ENCODE assay signal across 24 cellular contexts in genomic region chr7:151595702-151596340, GRCh38.
A peak's percentile ranks its signal among the peaks of the same experiment; 100 is the strongest.
DNase-seq lines count a peak whose midpoint lies in the region; ATAC-seq and TF ChIP-seq lines count a peak whose summit lies in the region.
"Had no signal": no experiment of that assay in that cellular context is flagged by ENCODE, and none has a peak within 500 bp of the region (broad histone marks: within the 10 kb centered on the region; RNA-seq: fewer than 3 reads in every experiment).

No MANE protein-coding gene starts in this region.

- H3K4me2 ChIP-seq in PC-3 (ENCODE audit: low read length) = no peak overlapping the region
- H3K4me2 ChIP-seq: neural progenitor cell had no signal

- no peaks in the 10 kb centered on the region for H3F3A ChIP-seq in PC-3 (ENCODE audit: low read length, unreplicated experiment)

- H3K36me3 ChIP-seq in PC-3 (ENCODE audit: low read depth, low read length) = peaks cover 6% of the 10 kb centered on the region; the same call in 1 of the 2 replicates
- no peaks in the 10 kb centered on the region for H3K36me3 ChIP-seq in kidney epithelial cell (ENCODE audit: control insufficient read depth, insufficient read depth, low read length)
- H3K36me3 ChIP-seq: neural progenitor cell had no signal

- no peaks in the 10 kb centered on the region for H3K9me3 Mint-ChIP-seq in naive thymus-derived CD8-positive, alpha-beta T cell
- H3K9me3 Mint-ChIP-seq: activated T-helper 1 cell treated with anti-CD3 and anti-CD28 coated beads, Interleukin-12 subunit alpha, Interleukin-12 subunit beta, Interleukin-2, Interleukin-4 antibody, amounts not matched to agents 30 ng/mL and 10 ng/mL and 1 ng/mL, durations not matched to agents 14 hours and 24 hours and 36 hours had no signal

- H3K27ac Mint-ChIP-seq in naive thymus-derived CD8-positive, alpha-beta T cell = peak overlapping the region in 1 of 10 donors; percentile 4
- H3K27ac Mint-ChIP-seq: activated T-helper 1 cell treated with anti-CD3 and anti-CD28 coated beads, Interleukin-12 subunit alpha, Interleukin-12 subunit beta, Interleukin-2, Interleukin-4 antibody, amounts not matched to agents 30 ng/mL and 10 ng/mL and 1 ng/mL, durations not matched to agents 14 hours and 24 hours and 36 hours; neural progenitor cell had no signal

- no peaks in the 10 kb centered on the region for H3K27me3 Mint-ChIP-seq in naive thymus-derived CD8-positive, alpha-beta T cell

- no peak overlapping the region for H2AFZ ChIP-seq in PC-3 (ENCODE audit: low read length)
- H2AFZ ChIP-seq: neural progenitor cell had no signal

- CTCF ChIA-PET in PC-3 (lab: Charles Lee) = no interaction called here

- no peak overlapping the region for H3K27ac ChIP-seq in PC-3 (ENCODE audit: low read length)
- H3K27ac ChIP-seq: dorsolateral prefrontal cortex, neural progenitor cell, vagina had no signal

- H3K4me3 ChIP-seq in PC-3 (ENCODE audit: low read length) (no peak overlapping the region), kidney epithelial cell (ENCODE audit: low read depth, low read length) (no peak overlapping the region)
- H3K4me3 ChIP-seq: dorsolateral prefrontal cortex, GM12878, heart right ventricle, left ventricle myocardium inferior, neural progenitor cell, vagina had no signal

- in situ Hi-C loops in ACHN (cut with HindIII; ENCODE audit: low pct_ligation_motif_present, low pct_unique_long_range_greater_than_20kb, low sequenced_read_pairs) = no loop called here

- no peak overlapping the region for H3K9ac ChIP-seq in PC-3 (ENCODE audit: low read length)
- H3K9ac ChIP-seq: neural progenitor cell had no signal

- no peaks in the 10 kb centered on the region for H3K9me2 ChIP-seq in PC-3 (replicated peaks; ENCODE audit: low read length)

- H3K4me3 Mint-ChIP-seq in naive thymus-derived CD8-positive, alpha-beta T cell = no peak overlapping the region
- H3K4me3 Mint-ChIP-seq: activated T-helper 1 cell treated with anti-CD3 and anti-CD28 coated beads, Interleukin-12 subunit alpha, Interleukin-12 subunit beta, Interleukin-2, Interleukin-4 antibody, amounts not matched to agents 30 ng/mL and 10 ng/mL and 1 ng/mL, durations not matched to agents 14 hours and 24 hours and 36 hours; neural progenitor cell had no signal

- TF ChIP-seq CTCF in PC-3 (conservative IDR thresholded peaks at IDR 0.05; ENCODE audit: low read depth, low read length) (no peak), kidney epithelial cell (IDR thresholded peaks at IDR 0.05; ENCODE audit: insufficient read depth, low read length, poor library complexity, severe bottlenecking) (no peak)

- H3K79me2 ChIP-seq in PC-3 (ENCODE audit: low read length) = peaks cover 52% of the 10 kb centered on the region

- H3K9me3 ChIP-seq in PC-3 (ENCODE audit: low read length) = no peaks in the 10 kb centered on the region
- H3K9me3 ChIP-seq: left ventricle myocardium inferior, vagina had no signal

- TSS peak; percentile 26 for BruUV-seq in PC-3 (replicated peaks; lab: Mats Ljungman, UMichigan)

- no peak for ATAC-seq in PC-3
- ATAC-seq in naive thymus-derived CD8-positive, alpha-beta T cell = no peak
- ATAC-seq in GM18873 (IDR thresholded peaks at IDR 0.05; ENCODE audit: low FRiP score, unreplicated experiment) = no peak
- ATAC-seq: GM12878, heart right ventricle had no signal

- peaks cover 0 to 42% (median 7%) of the 10 kb centered on the region in 3 donors for H3K36me3 Mint-ChIP-seq in naive thymus-derived CD8-positive, alpha-beta T cell
- H3K36me3 Mint-ChIP-seq: neural progenitor cell had no signal

- POLR2A ChIA-PET in PC-3 (lab: Charles Lee; ENCODE audit: unreplicated experiment) = no interaction called here
- POLR2A ChIA-PET in naive thymus-derived CD8-positive, alpha-beta T cell (lab: Charles Lee) = no interaction called here

- no peaks in the 10 kb centered on the region for H4K20me1 ChIP-seq in PC-3 (ENCODE audit: low read length)

- peak; percentile 39 for DNase-seq in ACHN
- peak; percentile 22 for DNase-seq in DMS79 (lab: John Stamatoyannopoulos, UW)
- no peak for DNase-seq in PC-3
- DNase-seq in kidney epithelial cell (ENCODE audit: low read depth) = peak; percentile 26
- DNase-seq in naive thymus-derived CD8-positive, alpha-beta T cell = no peak
- no peak for DNase-seq in NCI-H526 treated with DMSO at 0.1 percent for 48 hours (lab: John Stamatoyannopoulos, UW)
- DNase-seq: activated CD4-positive, alpha-beta T cell treated with anti-CD3 and anti-CD28 coated beads for 4 hours; activated naive CD4-positive, alpha-beta T cell treated with anti-CD3 and anti-CD28 coated beads, Interleukin-2, amount 50 U/mL, for 16 hours; aorta; caudate nucleus; DMS 273 treated with DMSO at 0.1 percent for 48 hours; dorsolateral prefrontal cortex; heart right ventricle; Karpas-422; left ventricle myocardium inferior; NCI-H1092 treated with DMSO at 0.1 percent for 48 hours; NCI-H2081; NCI-H748 treated with DMSO at 0.1 percent for 48 hours; SHP77 had no signal

- H3K27me3 ChIP-seq in PC-3 (ENCODE audit: low read length) (no peaks in the 10 kb centered on the region), kidney epithelial cell (ENCODE audit: control insufficient read depth, insufficient read depth, low read length) (no peaks in the 10 kb centered on the region)
- H3K27me3 ChIP-seq: dorsolateral prefrontal cortex, heart right ventricle, neural progenitor cell, vagina had no signal

- peaks cover 16 to 31% (median 23%) of the 10 kb centered on the region in 4 donors for H3K4me1 Mint-ChIP-seq in naive thymus-derived CD8-positive, alpha-beta T cell

- intact Hi-C loops in PC-3 (cut with micrococcal nuclease) = no loop called here

- peaks cover 57% of the 10 kb centered on the region for H3K4me1 ChIP-seq in PC-3 (ENCODE audit: insufficient read depth, low read length)
- H3K4me1 ChIP-seq: neural progenitor cell had no signal

Comparison
In these comparisons a context has a peak if more than half of its experiments do, and no peak if none do; other contexts are left out.
1. DNase-seq: peak in ACHN (single experiment), DMS79 (single experiment) and kidney epithelial cell (single experiment); none in PC-3 (single experiment), naive thymus-derived CD8-positive, alpha-beta T cell (0 of 10) and NCI-H526 treated with DMSO at 0.1 percent for 48 hours (single experiment).